ENCODE assay signal across 26 cellular contexts in genomic region chr6:42519779-42520178, GRCh38.
"Had no signal": no experiment of that assay in that cellular context is flagged by ENCODE, and none has a peak within 500 bp of the region (broad histone marks: within the 10 kb centered on the region; RNA-seq: fewer than 3 reads in every experiment).

No MANE protein-coding gene starts in this region.

- H3K27ac Mint-ChIP-seq: activated CD8-positive, alpha-beta T cell treated with anti-CD3 and anti-CD28 coated beads for 36 hours; activated naive CD4-positive, alpha-beta T cell treated with anti-CD3 and anti-CD28 coated beads for 36 hours; activated T-helper 1 cell treated with anti-CD3 and anti-CD28 coated beads, Interleukin-12 subunit alpha, Interleukin-12 subunit beta, Interleukin-2, Interleukin-4 antibody, amounts not matched to agents 30 ng/mL and 10 ng/mL and 1 ng/mL, durations not matched to agents 14 hours and 24 hours and 36 hours; T-helper 1 cell treated with Interleukin-12 subunit alpha and Interleukin-12 subunit beta and Interleukin-4 antibody, amounts not matched to agents 30 μg/mL and 1 μg/mL, for 36 hours; T-helper 2 cell treated with Interferon-gamma antibody and Interleukin-4, amounts not matched to agents 5 μg/mL and 100 μg/mL, for 36 hours had no signal

- H3K27ac ChIP-seq: adrenal gland, body of pancreas, breast epithelium, SJCRH30, SK-N-MC had no signal

- H3K27me3 Mint-ChIP-seq: activated CD8-positive, alpha-beta T cell treated with anti-CD3 and anti-CD28 coated beads for 36 hours had no signal

- H3K27me3 ChIP-seq: adrenal gland, body of pancreas, breast epithelium, SJCRH30 had no signal

- H3K36me3 ChIP-seq: adrenal gland, breast epithelium, SJCRH30 had no signal

- H3K4me1 ChIP-seq: adrenal gland, body of pancreas, breast epithelium, SJCRH30 had no signal

- ATAC-seq: activated CD4-positive, CD25-positive, alpha-beta regulatory T cell treated with anti-CD3 and anti-CD28 coated beads, Interleukin-2, amount 50 U/mL, for 24 hours; activated CD8-positive, alpha-beta T cell treated with anti-CD3 and anti-CD28 coated beads for 36 hours; activated naive CD4-positive, alpha-beta T cell treated with anti-CD3 and anti-CD28 coated beads, Interleukin-2, amount 50 U/mL, for 72 hours; body of pancreas; K562; Panc1 had no signal

- H3K4me3 Mint-ChIP-seq: activated CD8-positive, alpha-beta T cell treated with anti-CD3 and anti-CD28 coated beads for 36 hours; activated naive CD4-positive, alpha-beta T cell treated with anti-CD3 and anti-CD28 coated beads for 36 hours; activated T-helper 1 cell treated with anti-CD3 and anti-CD28 coated beads, Interleukin-12 subunit alpha, Interleukin-12 subunit beta, Interleukin-2, Interleukin-4 antibody, amounts not matched to agents 30 ng/mL and 10 ng/mL and 1 ng/mL, durations not matched to agents 14 hours and 24 hours and 36 hours; T-helper 1 cell treated with Interleukin-12 subunit alpha and Interleukin-12 subunit beta and Interleukin-4 antibody, amounts not matched to agents 30 μg/mL and 1 μg/mL, for 36 hours; T-helper 2 cell treated with Interferon-gamma antibody and Interleukin-4, amounts not matched to agents 5 μg/mL and 100 μg/mL, for 36 hours had no signal

- DNase-seq: activated CD4-positive, alpha-beta T cell treated with anti-CD3 and anti-CD28 coated beads for 48 hours; activated CD4-positive, alpha-beta T cell treated with anti-CD3 and anti-CD28 coated beads, Interleukin-2, amount 50 U/mL, for 4 hours; activated CD8-positive, alpha-beta T cell treated with anti-CD3 and anti-CD28 coated beads for 36 hours; activated gamma-delta T cell treated with Interleukin-2 at 50 U/mL for 16 hours; activated naive CD4-positive, alpha-beta T cell treated with anti-CD3 and anti-CD28 coated beads for 36 hours; activated T-cell treated with anti-CD3 and anti-CD28 coated beads, Interleukin-2, amount 50 U/mL, for 1 hour; adrenal gland; body of pancreas; NCI-H1105; NCI-H1417 treated with DMSO at 0.1 percent for 48 hours; NCI-H1694; NCI-H1930; NCI-H2081 treated with DMSO at 0.1 percent for 48 hours; NCI-H345; NCI-H524 treated with DMSO at 0.1 percent for 48 hours; SHP77; SJCRH30 had no signal

- H3K9me3 ChIP-seq: adrenal gland, SJCRH30 had no signal

- H3K4me3 ChIP-seq: adrenal gland, body of pancreas, breast epithelium, K562, SJCRH30, SK-N-MC had no signal
